ENCODE assay signal across 12 cellular contexts in the genomic region with DNA sequence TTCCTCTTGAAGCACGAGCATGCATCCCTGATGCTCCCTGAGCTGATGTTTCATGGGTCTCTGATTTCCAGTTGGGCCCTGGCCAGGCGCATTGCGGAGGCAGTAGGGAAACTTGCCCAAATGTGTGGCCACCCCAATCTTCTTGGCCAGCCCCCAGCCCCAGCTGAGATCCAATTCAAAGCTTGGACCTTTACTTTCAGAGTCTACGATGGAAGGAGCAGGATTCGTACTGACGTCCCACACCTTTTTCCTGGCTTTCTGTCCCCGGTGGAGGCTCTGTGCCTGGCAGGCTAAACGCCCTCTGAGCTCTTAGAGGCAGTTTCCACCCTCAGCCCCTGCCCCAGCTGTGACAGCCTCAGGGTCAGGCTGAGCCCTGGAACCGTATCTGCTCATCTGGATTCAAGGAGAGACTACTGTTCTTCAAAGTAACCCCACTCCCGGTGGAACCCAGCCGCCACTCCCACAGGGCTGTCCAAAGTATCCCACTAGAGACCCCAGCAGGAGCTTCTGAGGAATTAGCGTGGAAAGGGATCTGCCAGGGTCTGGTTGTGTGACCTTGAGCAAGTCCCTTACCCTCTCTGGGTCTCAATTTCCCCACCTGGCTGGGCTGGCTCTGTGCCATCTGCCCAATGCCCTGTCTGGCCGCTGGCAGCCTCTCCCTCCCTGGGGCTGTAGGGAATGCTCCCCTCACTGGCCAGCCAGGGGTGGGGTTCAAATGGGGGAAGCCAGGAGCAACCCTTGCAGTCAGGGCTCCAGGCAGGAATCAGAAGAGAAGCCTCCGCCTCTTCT. TPM values are rescaled to one million over a fixed set of nuclear protein-coding genes. Genes with fewer than 3 reads are reported as not detected.
DNase-seq lines count a peak whose midpoint lies in the region; ATAC-seq and TF ChIP-seq lines count a peak whose summit lies in the region.
"Had no signal": no experiment of that assay in that cellular context is flagged by ENCODE, and none has a peak within 500 bp of the region (broad histone marks: within the 10 kb centered on the region; RNA-seq: fewer than 3 reads in every experiment).

No MANE protein-coding gene starts in this region.

- H3K4me3 Mint-ChIP-seq in WTC11, result no peak overlapping the region
- no peak overlapping the region for H3K4me3 Mint-ChIP-seq in natural killer cell treated with Interleukin-12 subunit alpha and Interleukin-12 subunit beta and Interleukin-15 and Interleukin-18, amount 100 ng/mL, for 72 hours
- H3K4me3 Mint-ChIP-seq: activated T-cell treated with anti-CD3 and anti-CD28 coated beads, Interleukin-2, amount 50 U/mL, for 72 hours had no signal

- H3K4me3 ChIP-seq in H7 (ENCODE audit: insufficient read depth, low read depth, low read length) (no peak overlapping the region), hepatocyte (no peak overlapping the region), testis (no peak overlapping the region)

- peaks cover 14% of the 10 kb centered on the region for H3K36me3 Mint-ChIP-seq in WTC11
- peaks cover under 1% of the 10 kb centered on the region for H3K36me3 Mint-ChIP-seq in natural killer cell treated with Interleukin-12 subunit alpha and Interleukin-12 subunit beta and Interleukin-15 and Interleukin-18, amount 100 ng/mL, for 72 hours

- H3K4me2 ChIP-seq in hepatocyte, result peak overlapping the region; percentile 49

- H3K9me2 ChIP-seq in hepatocyte (replicated peaks; ENCODE audit: insufficient read depth), result no peaks in the 10 kb centered on the region

- H3K4me1 ChIP-seq in hepatocyte (ENCODE audit: insufficient read depth) (peaks cover 33% of the 10 kb centered on the region), testis (peaks cover 28% of the 10 kb centered on the region)

- H3K27ac ChIP-seq in hepatocyte (peak overlapping the region; percentile 84), testis (no peak overlapping the region)

- no peaks in the 10 kb centered on the region for H3K36me3 ChIP-seq in H7 (replicated peaks; ENCODE audit: control insufficient read depth, insufficient read depth, low read length)
- no peaks in the 10 kb centered on the region for H3K36me3 ChIP-seq in hepatocyte (replicated peaks; ENCODE audit: insufficient read depth, low read depth)
- no peaks in the 10 kb centered on the region for H3K36me3 ChIP-seq in testis (ENCODE audit: low read depth, missing control alignments)

- WGBS in hepatocyte (ENCODE audit: low lambda C conversion rate, missing lambda C conversion rate), result 78% methylated on average over 14 of the region's 14 CpGs
- WGBS in testis, 2 donors, result 44 to 46% methylated on average over 9 to 14 of the region's 14 CpGs

- TF ChIP-seq POLR2A in testis (IDR thresholded peaks at IDR 0.05), result no peak

- no peaks in the 10 kb centered on the region for H4K20me1 ChIP-seq in hepatocyte (ENCODE audit: insufficient read depth, poor library complexity, severe bottlenecking)

- peaks cover 16% of the 10 kb centered on the region for H3K9me3 Mint-ChIP-seq in WTC11
- peaks cover under 1% of the 10 kb centered on the region for H3K9me3 Mint-ChIP-seq in natural killer cell treated with Interleukin-12 subunit alpha and Interleukin-12 subunit beta and Interleukin-15 and Interleukin-18, amount 100 ng/mL, for 72 hours

- TF ChIP-seq CTCF in WTC11 (IDR thresholded peaks at IDR 0.05) (no peak), hepatocyte (IDR thresholded peaks at IDR 0.05; ENCODE audit: poor library complexity) (no peak), testis (IDR thresholded peaks at IDR 0.05) (no peak)

- intact Hi-C loops in testis (cut with DNase I; ENCODE audit: low total_unique reads), result loop anchor here (2.0 kb wide), 1 partner anchor 533 kb away; no protein-coding TSS in a partner anchor

- peaks cover 41% of the 10 kb centered on the region for H3K27me3 Mint-ChIP-seq in WTC11 (ENCODE audit: low read depth)
- H3K27me3 Mint-ChIP-seq in natural killer cell treated with Interleukin-12 subunit alpha and Interleukin-12 subunit beta and Interleukin-15 and Interleukin-18, amount 100 ng/mL, for 72 hours, result peaks cover 27 to 36% of the 10 kb centered on the region in 2 donors

- H3K9me3 ChIP-seq in hepatocyte (ENCODE audit: low read depth) (no peaks in the 10 kb centered on the region), testis (no peaks in the 10 kb centered on the region)

- no peak overlapping the region for H3K27ac Mint-ChIP-seq in WTC11
- no peak overlapping the region for H3K27ac Mint-ChIP-seq in natural killer cell treated with Interleukin-12 subunit alpha and Interleukin-12 subunit beta and Interleukin-15 and Interleukin-18, amount 100 ng/mL, for 72 hours
- H3K27ac Mint-ChIP-seq: activated T-cell treated with anti-CD3 and anti-CD28 coated beads, Interleukin-2, amount 50 U/mL, for 72 hours had no signal

- H3K79me2 ChIP-seq in hepatocyte, result no peaks in the 10 kb centered on the region

- H3K27me3 ChIP-seq in H7 (ENCODE audit: control insufficient read depth, insufficient read depth, low read length) (peaks cover 6% of the 10 kb centered on the region), hepatocyte (no peaks in the 10 kb centered on the region), testis (no peaks in the 10 kb centered on the region)

- ATAC-seq in WTC11, result peak; percentile 5; the same call in 1 of the 2 replicates
- no peak for ATAC-seq in natural killer cell treated with Interleukin-12 subunit alpha and Interleukin-12 subunit beta and Interleukin-15 and Interleukin-18, amount 100 ng/mL, for 72 hours
- ATAC-seq: activated T-cell treated with anti-CD3 and anti-CD28 coated beads, Interleukin-2, amount 50 U/mL, for 72 hours had no signal

- no peak overlapping the region for H2AFZ ChIP-seq in hepatocyte

- POLR2A ChIA-PET in WTC11 (lab: Charles Lee), result interaction anchor here (0.6 to 2.0 kb wide), 4 partner anchors 16 to 541 kb away, joined by 3 to 6 read pairs (median 4); partner anchors contain the start of gene HES1

- CTCF ChIA-PET in WTC11 (lab: Charles Lee), result interaction anchor here (0.5 to 2.2 kb wide), 18 partner anchors 13 to 533 kb away, joined by 3 to 21 read pairs (median 4); partner anchors contain the start of gene HES1

- DNase-seq in H7, result peak; percentile 75
- DNase-seq in WTC11 (ENCODE audit: low spot score), result peak; percentile 47
- DNase-seq in hepatocyte (ENCODE audit: low spot score), result no peak
- peak; percentile 70 for DNase-seq in testis
- no peak for DNase-seq in natural killer cell treated with Interleukin-12 subunit alpha and Interleukin-12 subunit beta and Interleukin-15 and Interleukin-18, amount 100 ng/mL, for 72 hours (ENCODE audit: low spot score)
- DNase-seq in stimulated activated CD4-positive, alpha-beta T cell treated with anti-CD3 and anti-CD28 coated beads, Interleukin-4, amount 100 ng/mL, for 24 hours, result no peak
- no peak for DNase-seq in NCI-H146 (lab: John Stamatoyannopoulos, UW)
- DNase-seq: activated T-cell treated with anti-CD3 and anti-CD28 coated beads, Interleukin-2, amount 50 U/mL, for 72 hours; stimulated activated naive CD4-positive, alpha-beta T cell treated with Interleukin-2 at 50 U/mL for 16 hours had no signal

- peaks cover 46% of the 10 kb centered on the region for H3K4me1 Mint-ChIP-seq in WTC11
- H3K4me1 Mint-ChIP-seq in natural killer cell treated with Interleukin-12 subunit alpha and Interleukin-12 subunit beta and Interleukin-15 and Interleukin-18, amount 100 ng/mL, for 72 hours (ENCODE audit: low read depth in 2 of 2), result peaks cover 11 to 16% of the 10 kb centered on the region in 2 donors

TF ChIP-seq in WTC11, 78 proteins besides CTCF, POLR2A, EP300 and RAD21:
- TF ChIP-seq ZNF671 (CRISPR knock-in tag; IDR thresholded peaks at IDR 0.05), result no peak
- TF ChIP-seq ETV6 (CRISPR knock-in tag; IDR thresholded peaks at IDR 0.05), result 0 out of 2 replicates have a peak, but pooled peaks have one; percentile 48
- TF ChIP-seq ESRRA (CRISPR knock-in tag; IDR thresholded peaks at IDR 0.05; ENCODE audit: borderline replicate concordance), result no peak
- TF ChIP-seq, protein P1, sequence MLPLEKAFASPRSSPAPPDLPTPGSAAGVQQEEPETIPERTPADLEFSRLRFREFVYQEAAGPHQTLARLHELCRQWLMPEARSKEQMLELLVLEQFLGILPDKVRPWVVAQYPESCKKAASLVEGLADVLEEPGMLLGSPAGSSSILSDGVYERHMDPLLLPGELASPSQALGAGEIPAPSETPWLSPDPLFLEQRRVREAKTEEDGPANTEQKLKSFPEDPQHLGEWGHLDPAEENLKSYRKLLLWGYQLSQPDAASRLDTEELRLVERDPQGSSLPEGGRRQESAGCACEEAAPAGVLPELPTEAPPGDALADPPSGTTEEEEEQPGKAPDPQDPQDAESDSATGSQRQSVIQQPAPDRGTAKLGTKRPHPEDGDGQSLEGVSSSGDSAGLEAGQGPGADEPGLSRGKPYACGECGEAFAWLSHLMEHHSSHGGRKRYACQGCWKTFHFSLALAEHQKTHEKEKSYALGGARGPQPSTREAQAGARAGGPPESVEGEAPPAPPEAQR (CRISPR knock-in tag; IDR thresholded peaks at IDR 0.05), result no peak
TF ChIP-seq in WTC11: peak in this region for 1.

RNA-seq across cellular contexts. Expression of gene CPN2, which starts 37.3 kb away (rescaled TPM):
- 0.21 TPM in 1 of 2 replicates, not detected in the other for total RNA-seq in H7 (2014; rRNA removed; shearing (Covaris generic))
- total RNA-seq in WTC11 (2021) (0.09 to 0.14 TPM in 2 of 3 replicates, not detected in the other), hepatocyte (3.3 and 3.5 TPM in 2 replicates), testis (1 to 10 TPM; 1.1 to 1.4 TPM)
- polyA plus RNA-seq in hepatocyte (2.2 and 4.6 TPM in 2 replicates), testis (ENCODE audit: insufficient read depth, low read depth, low replicate concordance) (0.36 TPM)
- not detected for total RNA-seq in natural killer cell treated with Interleukin-12 subunit alpha and Interleukin-12 subunit beta and Interleukin-15 and Interleukin-18, amount 100 ng/mL, for 72 hours
- total RNA-seq: activated T-cell treated with anti-CD3 and anti-CD28 coated beads, Interleukin-2, amount 50 U/mL, for 72 hours; dorsolateral prefrontal cortex; T-helper 1 cell treated with Interleukin-12 subunit alpha and Interleukin-12 subunit beta and Interleukin-4 antibody, amounts not matched to agents 30 ng/mL and 1 ng/mL, for 36 hours had no signal
- polyA plus RNA-seq: keratinocyte had no signal

RNA-seq across cellular contexts. Expression of gene LRRC15, which starts 55.7 kb away (rescaled TPM):
- total RNA-seq in H7 (2014; rRNA removed; shearing (Covaris generic)), result 0.18 and 0.21 TPM in 2 replicates
- total RNA-seq in WTC11 (2021), result 0.07 to 0.11 TPM (median 0.11 TPM) in 3 replicates
- total RNA-seq in hepatocyte, result not detected in 2 replicates
- not detected in 2 replicates for polyA plus RNA-seq in hepatocyte
- under 1 TPM in 1 of 2 donors, not detected in 1; 0.06 TPM for total RNA-seq in testis
- polyA plus RNA-seq in testis (ENCODE audit: insufficient read depth, low read depth, low replicate concordance), result 0.75 TPM
- total RNA-seq in natural killer cell treated with Interleukin-12 subunit alpha and Interleukin-12 subunit beta and Interleukin-15 and Interleukin-18, amount 100 ng/mL, for 72 hours, result not detected
- total RNA-seq: activated T-cell treated with anti-CD3 and anti-CD28 coated beads, Interleukin-2, amount 50 U/mL, for 72 hours; T-helper 1 cell treated with Interleukin-12 subunit alpha and Interleukin-12 subunit beta and Interleukin-4 antibody, amounts not matched to agents 30 ng/mL and 1 ng/mL, for 36 hours had no signal
- polyA plus RNA-seq: keratinocyte had no signal

Comparison
In these comparisons a context has a peak if more than half of its experiments do, and no peak if none do; other contexts are left out.
1. DNase-seq: peak in H7 (single experiment), WTC11 (single experiment) and testis (single experiment); none in hepatocyte (single experiment), natural killer cell treated with Interleukin-12 subunit alpha and Interleukin-12 subunit beta and Interleukin-15 and Interleukin-18, amount 100 ng/mL, for 72 hours (single experiment), stimulated activated CD4-positive, alpha-beta T cell treated with anti-CD3 and anti-CD28 coated beads, Interleukin-4, amount 100 ng/mL, for 24 hours (single experiment) and NCI-H146 (single experiment).